In the genomic region with DNA sequence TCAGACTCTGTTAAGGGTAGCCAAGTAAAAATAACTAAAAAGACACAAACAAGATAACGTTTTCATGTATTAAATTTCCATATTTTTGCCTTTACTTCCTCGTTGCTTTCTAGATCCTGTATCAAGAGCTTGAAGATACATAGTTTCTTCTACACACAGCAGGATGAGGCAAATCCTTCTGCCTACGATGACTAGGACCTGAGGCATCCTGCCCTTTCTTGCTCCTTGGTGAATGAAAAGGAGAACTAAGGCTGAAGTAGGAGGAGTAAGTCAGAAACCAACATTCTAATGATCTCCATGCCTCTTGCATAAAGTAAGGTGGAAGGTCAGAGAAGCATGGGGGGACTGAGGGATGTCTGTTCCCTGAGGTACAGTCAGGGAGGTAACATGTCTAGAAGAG, we compare ENCODE assay signal across 20 cellular contexts.
DNase-seq lines count a peak whose midpoint lies in the region; FAIRE-seq and TF ChIP-seq lines count a peak whose summit lies in the region.
"Had no signal": no experiment of that assay in that cellular context is flagged by ENCODE, and none has a peak within 500 bp of the region (broad histone marks: within the 10 kb centered on the region; RNA-seq: fewer than 3 reads in every experiment).

No MANE protein-coding gene starts in this region.

- H3K9me3 ChIP-seq in CD8-positive, alpha-beta memory T cell (ENCODE audit: low read length) = no peaks in the 10 kb centered on the region
- H3K9me3 ChIP-seq: Peyer's patch, stomach had no signal

- H3K9me3 Mint-ChIP-seq in CD8-positive, alpha-beta memory T cell = no peaks in the 10 kb centered on the region
- H3K9me3 Mint-ChIP-seq in T-helper 2 cell treated with Interferon-gamma antibody and Interleukin-4, amounts not matched to agents 5 μg/mL and 100 μg/mL, for 36 hours = no peaks in the 10 kb centered on the region
- H3K9me3 Mint-ChIP-seq: activated CD4-positive, alpha-beta memory T cell treated with anti-CD3 and anti-CD28 coated beads for 36 hours; activated naive CD8-positive, alpha-beta T cell treated with anti-CD3 and anti-CD28 coated beads, Interleukin-2, amount 10 ng/mL, durations not matched to agents 7 days and 5 days; activated T-cell treated with anti-CD3 and anti-CD28 coated beads, Interleukin-2, amount 50 U/mL, for 4 hours had no signal

- H3K4me3 ChIP-seq in AG10803 (ENCODE audit: low read length) (no peak overlapping the region), bronchial epithelial cell (ENCODE audit: low read depth, low read length) (no peak overlapping the region)
- no peak overlapping the region for H3K4me3 ChIP-seq in CD8-positive, alpha-beta memory T cell (ENCODE audit: low read length)
- H3K4me3 ChIP-seq: heart right ventricle, Peyer's patch, stomach had no signal

- no peak overlapping the region for H3K27ac Mint-ChIP-seq in CD8-positive, alpha-beta memory T cell
- H3K27ac Mint-ChIP-seq in T-helper 2 cell treated with Interferon-gamma antibody and Interleukin-4, amounts not matched to agents 5 μg/mL and 100 μg/mL, for 36 hours = no peak overlapping the region
- H3K27ac Mint-ChIP-seq: activated CD4-positive, alpha-beta memory T cell treated with anti-CD3 and anti-CD28 coated beads for 36 hours; activated naive CD8-positive, alpha-beta T cell treated with anti-CD3 and anti-CD28 coated beads, Interleukin-2, amount 10 ng/mL, durations not matched to agents 7 days and 5 days; IgD-negative memory B cell had no signal

- CTCF ChIA-PET in CD8-positive, alpha-beta memory T cell (lab: Charles Lee) = no interaction called here

- H3K36me3 ChIP-seq in bronchial epithelial cell (ENCODE audit: control insufficient read depth, insufficient read depth, low read length) = no peaks in the 10 kb centered on the region
- no peaks in the 10 kb centered on the region for H3K36me3 ChIP-seq in CD8-positive, alpha-beta memory T cell (ENCODE audit: insufficient read depth, low read length)
- H3K36me3 ChIP-seq: heart right ventricle, Peyer's patch had no signal

- H3K4me1 Mint-ChIP-seq in CD8-positive, alpha-beta memory T cell = no peaks in the 10 kb centered on the region
- H3K4me1 Mint-ChIP-seq in T-helper 2 cell treated with Interferon-gamma antibody and Interleukin-4, amounts not matched to agents 5 μg/mL and 100 μg/mL, for 36 hours (ENCODE audit: low read depth) = no peaks in the 10 kb centered on the region
- H3K4me1 Mint-ChIP-seq: activated naive CD8-positive, alpha-beta T cell treated with anti-CD3 and anti-CD28 coated beads, Interleukin-2, amount 10 ng/mL, durations not matched to agents 7 days and 5 days; IgD-negative memory B cell had no signal

- no peak overlapping the region for H3K4me3 Mint-ChIP-seq in CD8-positive, alpha-beta memory T cell
- no peak overlapping the region for H3K4me3 Mint-ChIP-seq in T-helper 2 cell treated with Interferon-gamma antibody and Interleukin-4, amounts not matched to agents 5 μg/mL and 100 μg/mL, for 36 hours
- H3K4me3 Mint-ChIP-seq: activated CD4-positive, alpha-beta memory T cell treated with anti-CD3 and anti-CD28 coated beads for 36 hours; activated naive CD8-positive, alpha-beta T cell treated with anti-CD3 and anti-CD28 coated beads, Interleukin-2, amount 10 ng/mL, durations not matched to agents 7 days and 5 days; activated T-cell treated with anti-CD3 and anti-CD28 coated beads, Interleukin-2, amount 50 U/mL, for 4 hours; IgD-negative memory B cell had no signal

- no peak overlapping the region for H3K27ac ChIP-seq in CD8-positive, alpha-beta memory T cell (ENCODE audit: low read depth, low read length)
- H3K27ac ChIP-seq: heart right ventricle, Peyer's patch, stomach, VCaP had no signal

- FAIRE-seq in bronchial epithelial cell (lab: Jason Lieb, UNC) = peak; percentile 86
- FAIRE-seq: endothelial cell of umbilical vein, urothelium cell line had no signal

- H3K36me3 Mint-ChIP-seq in CD8-positive, alpha-beta memory T cell = peaks cover 0 to 26% (median 11%) of the 10 kb centered on the region in 3 donors
- no peaks in the 10 kb centered on the region for H3K36me3 Mint-ChIP-seq in T-helper 2 cell treated with Interferon-gamma antibody and Interleukin-4, amounts not matched to agents 5 μg/mL and 100 μg/mL, for 36 hours (ENCODE audit: low read depth)

- no peaks in the 10 kb centered on the region for H3K4me1 ChIP-seq in CD8-positive, alpha-beta memory T cell (ENCODE audit: insufficient read depth, low read length)
- H3K4me1 ChIP-seq: Peyer's patch had no signal

- TF ChIP-seq CTCF in AG10803 (conservative IDR thresholded peaks at IDR 0.05; ENCODE audit: low read length) (no peak), bronchial epithelial cell (IDR thresholded peaks at IDR 0.05; ENCODE audit: insufficient read depth, low read length, severe bottlenecking) (no peak)

- H3K27me3 Mint-ChIP-seq in CD8-positive, alpha-beta memory T cell = no peaks in the 10 kb centered on the region
- H3K27me3 Mint-ChIP-seq in T-helper 2 cell treated with Interferon-gamma antibody and Interleukin-4, amounts not matched to agents 5 μg/mL and 100 μg/mL, for 36 hours (ENCODE audit: low read depth) = no peaks in the 10 kb centered on the region
- H3K27me3 Mint-ChIP-seq: activated CD4-positive, alpha-beta memory T cell treated with anti-CD3 and anti-CD28 coated beads for 36 hours; activated naive CD8-positive, alpha-beta T cell treated with anti-CD3 and anti-CD28 coated beads, Interleukin-2, amount 10 ng/mL, durations not matched to agents 7 days and 5 days; IgD-negative memory B cell had no signal

- peak; percentile 36 for DNase-seq in AG10803 (ENCODE audit: low read depth)
- peak; percentile 18 for DNase-seq in LHCN-M2 (ENCODE audit: low read depth)
- peak; percentile 88 for DNase-seq in bronchial epithelial cell (ENCODE audit: low read depth)
- peak; percentile 89 for DNase-seq in iris pigment epithelial cell (ENCODE audit: low read depth)
- DNase-seq in NCI-H774 (lab: John Stamatoyannopoulos, UW) = no peak
- DNase-seq in CD8-positive, alpha-beta memory T cell = no peak
- DNase-seq in T-helper 2 cell treated with Interferon-gamma antibody and Interleukin-4, amounts not matched to agents 5 μg/mL and 100 μg/mL, for 36 hours (ENCODE audit: low spot score) = no peak
- no peak for DNase-seq in stimulated activated CD4-positive, alpha-beta T cell treated with anti-CD3 and anti-CD28 coated beads, Interleukin-4, amount 100 ng/mL, for 1 hour
- DNase-seq: activated CD4-positive, alpha-beta memory T cell treated with anti-CD3 and anti-CD28 coated beads for 36 hours; activated naive CD8-positive, alpha-beta T cell treated with anti-CD3 and anti-CD28 coated beads, Interleukin-2, amount 10 ng/mL, durations not matched to agents 7 days and 5 days; activated T-cell treated with anti-CD3 and anti-CD28 coated beads, Interleukin-2, amount 50 U/mL, for 4 hours; GF-D8; heart right ventricle; Peyer's patch; stimulated activated CD4-positive, alpha-beta T cell treated with anti-CD3 and anti-CD28 coated beads, Interleukin-15, amount 100 ng/mL, for 24 hours; stomach had no signal

- H3K27me3 ChIP-seq in bronchial epithelial cell (ENCODE audit: control insufficient read depth, insufficient read depth, low read length) = no peaks in the 10 kb centered on the region
- no peaks in the 10 kb centered on the region for H3K27me3 ChIP-seq in CD8-positive, alpha-beta memory T cell (ENCODE audit: insufficient read depth, low read length, poor library complexity, severe bottlenecking)
- H3K27me3 ChIP-seq: heart right ventricle, Peyer's patch, stomach had no signal

- POLR2A ChIA-PET in CD8-positive, alpha-beta memory T cell (lab: Charles Lee) = no interaction called here

Comparison
In these comparisons a context has a peak if more than half of its experiments do, and no peak if none do; other contexts are left out.
1. DNase-seq: peak in AG10803 (single experiment), LHCN-M2 (single experiment), bronchial epithelial cell (single experiment) and iris pigment epithelial cell (single experiment); none in NCI-H774 (single experiment), CD8-positive, alpha-beta memory T cell (0 of 5), T-helper 2 cell treated with Interferon-gamma antibody and Interleukin-4, amounts not matched to agents 5 μg/mL and 100 μg/mL, for 36 hours (single experiment) and stimulated activated CD4-positive, alpha-beta T cell treated with anti-CD3 and anti-CD28 coated beads, Interleukin-4, amount 100 ng/mL, for 1 hour (single experiment).